20 cellular contexts compared by ENCODE assay signal in the genomic region with DNA sequence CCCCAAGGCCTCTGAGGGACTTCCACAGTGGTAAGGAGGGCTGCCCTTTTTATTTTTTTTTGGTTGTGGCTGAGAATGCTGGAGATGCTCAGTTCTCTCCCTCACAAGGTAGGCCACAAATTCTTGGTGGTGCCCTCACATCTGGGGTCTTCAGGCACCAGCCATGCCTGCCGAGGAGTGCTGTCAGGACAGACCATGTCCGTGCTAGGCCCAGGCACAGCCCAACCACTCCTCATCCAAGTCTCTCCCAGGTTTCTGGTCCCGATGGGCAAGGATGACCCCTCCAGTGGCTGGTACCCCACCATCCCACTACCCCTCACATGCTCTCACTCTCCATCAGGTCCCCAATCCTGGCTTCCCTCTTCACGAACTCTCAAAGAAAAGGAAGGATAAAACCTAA. TPM values are rescaled to one million over a fixed set of nuclear protein-coding genes. Genes with fewer than 3 reads are reported as not detected.
DNase-seq lines count a peak whose midpoint lies in the region; ATAC-seq and TF ChIP-seq lines count a peak whose summit lies in the region.
"Had no signal": no experiment of that assay in that cellular context is flagged by ENCODE, and none has a peak within 500 bp of the region (broad histone marks: within the 10 kb centered on the region; RNA-seq: fewer than 3 reads in every experiment).

No MANE protein-coding gene starts in this region.

- H3K27me3 Mint-ChIP-seq in endothelial cell (ENCODE audit: unreplicated experiment) (peaks cover 12% of the 10 kb centered on the region), mesothelial cell of epicardium (ENCODE audit: low read depth) (peaks cover 12% of the 10 kb centered on the region)

- H2BK20ac ChIP-seq in IMR-90 (ENCODE audit: low read depth, low read length), result no peak overlapping the region

- H3K4me3 ChIP-seq in ACC112 (ENCODE audit: low read depth, low read length) (no peak overlapping the region), IMR-90 (ENCODE audit: insufficient read depth, low read depth, low read length) (no peak overlapping the region), sigmoid colon (no peak overlapping the region)

- TF ChIP-seq CTCF in IMR-90 (conservative IDR thresholded peaks at IDR 0.05; ENCODE audit: low read depth, low read length) (no peak), endothelial cell (IDR thresholded peaks at IDR 0.05; ENCODE audit: unreplicated experiment) (no peak), sigmoid colon (IDR thresholded peaks at IDR 0.05) (no peak), mesothelial cell of epicardium (IDR thresholded peaks at IDR 0.05; ENCODE audit: unreplicated experiment) (no peak)

- no peak overlapping the region for H3K56ac ChIP-seq in IMR-90 (ENCODE audit: extremely low read depth, insufficient read depth, low read length)

- peak overlapping the region; percentile 80 for H3K27ac ChIP-seq in ACC112 (ENCODE audit: low read depth, low read length)
- peak overlapping the region; percentile 17; the same call in 1 of the 2 replicates for H3K27ac ChIP-seq in IMR-90 (ENCODE audit: insufficient read depth, low read length)
- H3K27ac ChIP-seq in sigmoid colon, result no peak overlapping the region
- H3K27ac ChIP-seq: C4-2B had no signal

- H3K79me2 ChIP-seq in ACC112 (ENCODE audit: control insufficient read depth, insufficient read depth, low read length, unreplicated experiment), result peaks cover 40% of the 10 kb centered on the region

- in situ Hi-C loops in IMR-90 (cut with MboI; ENCODE audit: low sequenced_read_pairs), result no loop called here

- H2BK15ac ChIP-seq in IMR-90 (ENCODE audit: low read depth, low read length), result no peak overlapping the region; the same call in 2 of the 3 replicates

- peak overlapping the region in 1 of 2 experiments; percentile 32; a peak in 2 of 4 replicates for H4K8ac ChIP-seq in IMR-90 (ENCODE audit: low read depth in 2 of 2, low read length in 2 of 2)

- H3K36me3 Mint-ChIP-seq in endothelial cell (ENCODE audit: low read depth, unreplicated experiment), result peaks cover 28% of the 10 kb centered on the region
- H3K36me3 Mint-ChIP-seq in mesothelial cell of epicardium, result peaks cover 17% of the 10 kb centered on the region

- H4K20me1 ChIP-seq in IMR-90 (ENCODE audit: insufficient read depth, low read length), result peaks cover 50% of the 10 kb centered on the region

- no peak overlapping the region for H3K4me2 ChIP-seq in IMR-90 (ENCODE audit: low read depth, low read length)

- 80% methylated on average over 1 of the region's 4 CpGs; no CpG with 5 or more reads in 1 of the 2 experiments for whole genome bisulfite sequencing in IMR-90 (ENCODE audit: extremely low coverage in 2 of 2, insufficient read length in 1 of 2), 2 experiments
- 84 to 92% methylated on average over 4 of the region's 4 CpGs for WGBS in sigmoid colon, 2 donors

- H2AFZ ChIP-seq in ACC112 (ENCODE audit: low read length, unreplicated experiment), result no peak overlapping the region
- no peak overlapping the region for H2AFZ ChIP-seq in IMR-90 (replicated peaks; ENCODE audit: low read length, poor library complexity)

- intact Hi-C loops in IMR-90 (cut with micrococcal nuclease), result no loop called here
- intact Hi-C loops in sigmoid colon (cut with DNase I), result no loop called here

- peaks cover 42% of the 10 kb centered on the region for H3K9me1 ChIP-seq in IMR-90 (ENCODE audit: insufficient read depth, low read length)

- CTCF ChIA-PET in IMR-90 (lab: Yijun Ruan, JAX), result no interaction called here

- peak overlapping the region; percentile 43; the same call in 1 of the 2 replicates for H2BK120ac ChIP-seq in IMR-90 (ENCODE audit: low read depth, low read length)

- TF ChIP-seq RAD21 in IMR-90 (IDR thresholded peaks at IDR 0.05; ENCODE audit: low read length), result no peak

- H4K91ac ChIP-seq in IMR-90 (ENCODE audit: insufficient read depth, low read depth, low read length), result peak overlapping the region; percentile 16

- TF ChIP-seq EP300 in sigmoid colon (IDR thresholded peaks at IDR 0.05), result no peak

- BruUV-seq in IMR-90 (replicated peaks; lab: Mats Ljungman, UMichigan), result no TSS peak

- ATAC-seq in IMR-90 (ENCODE audit: low read depth) (no peak), GM19035 (IDR thresholded peaks at IDR 0.05; ENCODE audit: unreplicated experiment) (no peak)
- ATAC-seq: HepG2, Right ventricle myocardium inferior had no signal

- peak overlapping the region; percentile 8; the same call in 1 of the 2 replicates for H4K5ac ChIP-seq in IMR-90 (ENCODE audit: low read depth, low read length)

- H3K4me3 Mint-ChIP-seq in endothelial cell (ENCODE audit: unreplicated experiment) (peak overlapping the region; percentile 98), mesothelial cell of epicardium (no peak overlapping the region)

- H2AK5ac ChIP-seq in IMR-90 (ENCODE audit: low read depth, low read length), result peak overlapping the region; percentile 42; the same call in 1 of the 2 replicates

- H3K4me1 ChIP-seq in ACC112 (ENCODE audit: control insufficient read depth, insufficient read depth, low read length, unreplicated experiment) (peaks cover 34% of the 10 kb centered on the region), IMR-90 (ENCODE audit: control insufficient read depth, insufficient read depth, low read length) (peaks cover 26% of the 10 kb centered on the region), sigmoid colon (peaks cover 0 to 48% (median 37%) of the 10 kb centered on the region in 4 donors)

- H2AK9ac ChIP-seq in IMR-90 (replicated peaks; ENCODE audit: low read depth, low read length, poor library complexity), result peak overlapping the region; percentile 74

- peak overlapping the region; percentile 53; the same call in 1 of the 2 replicates for H3K14ac ChIP-seq in IMR-90 (replicated peaks; ENCODE audit: low read depth, low read length)

- H3K4me1 Mint-ChIP-seq in endothelial cell (ENCODE audit: unreplicated experiment) (peaks cover 57% of the 10 kb centered on the region), mesothelial cell of epicardium (peaks cover 38% of the 10 kb centered on the region)

- peaks cover 20 to 59% of the 10 kb centered on the region in 2 experiments for H3K79me1 ChIP-seq in IMR-90 (ENCODE audit: low read depth in 1 of 2, low read length in 2 of 2)

- dilution Hi-C loops in IMR-90 (cut with HindIII; ENCODE audit: low sequenced_read_pairs, unreplicated experiment), result no loop called here

- peak overlapping the region; percentile 84 for H2BK5ac ChIP-seq in IMR-90 (ENCODE audit: low read depth, low read length, poor library complexity, severe bottlenecking)

- H3K9me3 ChIP-seq in IMR-90 (ENCODE audit: control insufficient read depth, insufficient read depth, low read length) (no peaks in the 10 kb centered on the region), sigmoid colon (no peaks in the 10 kb centered on the region)

- DNase-seq in IMR-90 (no peak), endothelial cell (ENCODE audit: low spot score) (no peak), sigmoid colon (peak; percentile 49), mesothelial cell of epicardium (ENCODE audit: low spot score in 2 of 2, unreplicated experiment in 2 of 2) (no peak), GOT3 (lab: John Stamatoyannopoulos, UW) (no peak)
- DNase-seq in stimulated activated CD4-positive, alpha-beta T cell treated with anti-CD3 and anti-CD28 coated beads, Interleukin-2, amount 100 ng/mL, for 24 hours, result no peak
- DNase-seq: DMS153, EL, MM.1S, NCI-H1105 treated with DMSO at 0.1 percent for 48 hours, NCI-H1930, NCI-H2171 treated with DMSO at 0.1 percent for 48 hours, NCI-H774 had no signal

- H3K9me3 Mint-ChIP-seq in endothelial cell (ENCODE audit: unreplicated experiment), result no peaks in the 10 kb centered on the region
- H3K9me3 Mint-ChIP-seq in mesothelial cell of epicardium, result peaks cover 6% of the 10 kb centered on the region

- H3K27ac Mint-ChIP-seq in endothelial cell (ENCODE audit: unreplicated experiment) (peak overlapping the region; percentile 81), mesothelial cell of epicardium (no peak overlapping the region)

- TF ChIP-seq POLR2A in IMR-90 (IDR thresholded peaks at IDR 0.05; ENCODE audit: low read depth, low read length) (no peak), sigmoid colon (IDR thresholded peaks at IDR 0.05) (no peak)

- H3K18ac ChIP-seq in IMR-90 (ENCODE audit: low read depth, low read length), result no peak overlapping the region

- no peak overlapping the region for H3K9ac ChIP-seq in IMR-90 (ENCODE audit: low read depth, low read length)

- POLR2A ChIA-PET in IMR-90 (lab: Charles Lee; ENCODE audit: unreplicated experiment), result no interaction called here

- H3K36me3 ChIP-seq in ACC112 (ENCODE audit: insufficient read depth, low read length), result no peaks in the 10 kb centered on the region
- H3K36me3 ChIP-seq in IMR-90 (ENCODE audit: control insufficient read depth, insufficient read depth, low read length), result peaks cover 26% of the 10 kb centered on the region
- no peaks in the 10 kb centered on the region for H3K36me3 ChIP-seq in sigmoid colon

- peak overlapping the region; percentile 69 for H3K4ac ChIP-seq in IMR-90 (ENCODE audit: low read depth, low read length)

- H3K27me3 ChIP-seq in ACC112 (ENCODE audit: insufficient read depth, low read length) (no peaks in the 10 kb centered on the region), IMR-90 (ENCODE audit: control insufficient read depth, insufficient read depth, low read length) (no peaks in the 10 kb centered on the region), sigmoid colon (peaks cover 0 to 32% (median 21%) of the 10 kb centered on the region in 3 donors)

- H3K23ac ChIP-seq in IMR-90 (ENCODE audit: low read depth, low read length), result peak overlapping the region; percentile 49; the same call in 1 of the 2 replicates

TF ChIP-seq in IMR-90, 13 proteins besides CTCF, POLR2A, EP300 and RAD21 (continues in another document):
- TF ChIP-seq SMC3 (IDR thresholded peaks at IDR 0.05; ENCODE audit: low read depth, low read length) (no peak), MXI1 (IDR thresholded peaks at IDR 0.05; ENCODE audit: borderline replicate concordance, low read depth, low read length) (no peak), CHD1 (IDR thresholded peaks at IDR 0.05; ENCODE audit: low read depth, low read length) (no peak), BHLHE40 (IDR thresholded peaks at IDR 0.05; ENCODE audit: low read depth, low read length) (no peak)

RNA-seq across cellular contexts. Expression of a gene that starts 4.2 kb away (rescaled TPM):
- total RNA-seq in IMR-90 (2012; rRNA removed), result 703 and 816 TPM in 2 replicates
- 1,657 and 2,603 TPM in 2 replicates for polyA plus RNA-seq in IMR-90 (2012; rRNA removed)
- polyA plus RNA-seq in IMR-90 (2012; cell fraction: cytosol; rRNA removed), result 329 and 2,274 TPM in 2 replicates
- 846 and 954 TPM in 2 replicates for polyA plus RNA-seq in IMR-90 (2012; cell fraction: nucleus; rRNA removed; ENCODE audit: low replicate concordance)
- total RNA-seq in endothelial cell (ENCODE audit: unreplicated experiment), result 526 TPM
- total RNA-seq in sigmoid colon, result 100 to 1,000 TPM in 1 of 4 donors, 10 to 100 TPM in 3; 10.4 to 214 (median 71.5) TPM
- 10 to 100 TPM in 1 of 3 donors, 1 to 10 TPM in 2; 5.3 to 61.1 (median 5.4) TPM for polyA plus RNA-seq in sigmoid colon
- 121 to 127 TPM (median 121 TPM) in 3 replicates for total RNA-seq in mesothelial cell of epicardium
- total RNA-seq: HepG2, NCI-H460 had no signal
- polyA plus RNA-seq: HepG2 had no signal

RNA-seq across cellular contexts. Expression of a gene that starts 37.3 kb away (rescaled TPM):
- total RNA-seq in IMR-90 (2012; rRNA removed), result under 0.01 and 0.18 TPM in 2 replicates
- polyA plus RNA-seq in IMR-90 (2012; rRNA removed), result 0.63 and 0.79 TPM in 2 replicates
- polyA plus RNA-seq in IMR-90 (2012; cell fraction: cytosol; rRNA removed), result 0.25 and 0.74 TPM in 2 replicates
- polyA plus RNA-seq in IMR-90 (2012; cell fraction: nucleus; rRNA removed; ENCODE audit: low replicate concordance), result 1.8 and 3.1 TPM in 2 replicates
- 1.5 TPM for total RNA-seq in endothelial cell (ENCODE audit: unreplicated experiment)
- total RNA-seq in sigmoid colon, result 1 to 10 TPM in 3 of 4 donors, under 1 TPM in 1; 0.71 to 1.9 (median 1.5) TPM
- polyA plus RNA-seq in sigmoid colon, result 10 to 100 TPM; 11.6 to 13.2 (median 13.0) TPM
- 12.4 to 13.2 TPM (median 13.1 TPM) in 3 replicates for total RNA-seq in mesothelial cell of epicardium
- total RNA-seq: A172 had no signal

Comparison
In these comparisons a context has a peak if more than half of its experiments do, and no peak if none do; other contexts are left out.
1. H3K27ac ChIP-seq: peak in ACC112 (single experiment) and IMR-90 (single experiment); none in sigmoid colon (0 of 4).